Comparison of ENCODE assay signal across 8 cellular contexts in genomic region chr3:142445816-142446254, GRCh38. TPM values are rescaled to one million over a fixed set of nuclear protein-coding genes. Genes with fewer than 3 reads are reported as not detected.
A peak's percentile ranks its signal among the peaks of the same experiment; 100 is the strongest.
DNase-seq lines count a peak whose midpoint lies in the region; ATAC-seq and TF ChIP-seq lines count a peak whose summit lies in the region.

No MANE protein-coding gene starts in this region.

- CTCF ChIA-PET in SK-N-SH (lab: Yijun Ruan, JAX): interaction anchor here (1.1 kb wide), 1 partner anchor 11 kb away, joined by 4 read pairs; no protein-coding TSS in a partner anchor

- no peak for ATAC-seq in right cardiac atrium
- peak; percentile 78 for ATAC-seq in HG03060 (IDR thresholded peaks at IDR 0.05; ENCODE audit: low read depth, unreplicated experiment)

- peak overlapping the region; percentile 99 for H3K9ac ChIP-seq in SK-N-SH

- H3K4me2 ChIP-seq in SK-N-SH: peak overlapping the region; percentile 75

- TF ChIP-seq POLR2A in esophagus squamous epithelium (IDR thresholded peaks at IDR 0.05): no peak
- no peak for TF ChIP-seq POLR2A in spleen (IDR thresholded peaks at IDR 0.05)

- H4K20me1 ChIP-seq in SK-N-SH (ENCODE audit: insufficient read depth): 0 out of 2 replicates have a peak, but pooled peaks cover 7% of the 10 kb centered on the region

- DNase-seq in right cardiac atrium (no peak), cardiac septum (ENCODE audit: low spot score) (no peak), SK-N-SH (no peak), esophagus squamous epithelium (lab: John Stamatoyannopoulos, UW) (no peak), spleen (no peak), NCI-H2196 treated with DMSO at 0.1 percent for 48 hours (lab: John Stamatoyannopoulos, UW; ENCODE audit: unreplicated experiment) (no peak), NCI-H1694 treated with DMSO at 0.1 percent for 48 hours (lab: John Stamatoyannopoulos, UW) (no peak)

- 75% methylated on average over 6 of the region's 6 CpGs for WGBS in right cardiac atrium
- 94% methylated on average over 6 of the region's 6 CpGs for WGBS in SK-N-SH (ENCODE audit: low lambda C conversion rate)
- 58% methylated on average over 6 of the region's 6 CpGs for WGBS in esophagus squamous epithelium, 2 donors
- WGBS in spleen, 5 donors: 34 to 48% (median 39%) methylated on average over 6 of the region's 6 CpGs

- no peak for TF ChIP-seq CTCF in SK-N-SH (IDR thresholded peaks at IDR 0.05)
- TF ChIP-seq CTCF in esophagus squamous epithelium (IDR thresholded peaks at IDR 0.05): no peak
- no peak for TF ChIP-seq CTCF in spleen (IDR thresholded peaks at IDR 0.05 in 8 of 11, conservative IDR thresholded peaks at IDR 0.05 in 3 of 11)

- peaks cover 24% of the 10 kb centered on the region for H3F3A ChIP-seq in SK-N-SH (replicated peaks; ENCODE audit: insufficient read depth)

- TF ChIP-seq RAD21 in SK-N-SH (IDR thresholded peaks at IDR 0.05; ENCODE audit: low read length): no peak

- H3K4me1 ChIP-seq in right cardiac atrium (ENCODE audit: control insufficient read depth, insufficient read depth, low read length) (peaks cover 3% of the 10 kb centered on the region), SK-N-SH (ENCODE audit: control insufficient read depth in 1 of 2, insufficient read depth in 2 of 2, low read depth in 1 of 2, low read length in 1 of 2) (peaks cover 0 to 13% of the 10 kb centered on the region in 2 experiments; a peak in 2 of 4 replicates), esophagus squamous epithelium (peaks cover 8 to 65% (median 19%) of the 10 kb centered on the region in 3 donors), spleen (peaks cover 22 to 74% (median 62%) of the 10 kb centered on the region in 6 donors)

- POLR2A ChIA-PET in SK-N-SH (lab: Yijun Ruan, JAX): no interaction called here

- H3K27ac ChIP-seq in right cardiac atrium (ENCODE audit: low read length): no peak overlapping the region
- no peak overlapping the region; a peak in 1 of 4 replicates for H3K27ac ChIP-seq in SK-N-SH (ENCODE audit: low read depth in 2 of 2, low read length in 1 of 2)
- peak overlapping the region in 3 of 4 donors; percentile 29 to 98 (median 98) for H3K27ac ChIP-seq in esophagus squamous epithelium
- H3K27ac ChIP-seq in spleen: peak overlapping the region in 7 of 8 donors; percentile 11 to 99 (median 97)

- TF ChIP-seq EP300 in SK-N-SH (IDR thresholded peaks at IDR 0.05; ENCODE audit: borderline replicate concordance in 1 of 2, low read depth in 1 of 2, low read length in 1 of 2): no peak

- no peaks in the 10 kb centered on the region for H3K27me3 ChIP-seq in right cardiac atrium (ENCODE audit: control insufficient read depth, insufficient read depth)
- H3K27me3 ChIP-seq in SK-N-SH (ENCODE audit: insufficient read depth): no peaks in the 10 kb centered on the region
- H3K27me3 ChIP-seq in esophagus squamous epithelium: no peaks in the 10 kb centered on the region
- no peaks in the 10 kb centered on the region for H3K27me3 ChIP-seq in spleen (replicated peaks in 1 of 7)

- peaks cover 13% of the 10 kb centered on the region in 2 experiments for H3K36me3 ChIP-seq in SK-N-SH (replicated peaks in 1 of 2; ENCODE audit: control insufficient read depth in 1 of 2, insufficient read depth in 2 of 2, low read length in 1 of 2)
- H3K36me3 ChIP-seq in esophagus squamous epithelium: peaks cover 0 to 7% (median 0%) of the 10 kb centered on the region in 3 donors
- peaks cover 0 to 16% (median under 1%) of the 10 kb centered on the region in 6 donors for H3K36me3 ChIP-seq in spleen

- H3K4me3 ChIP-seq in right cardiac atrium (ENCODE audit: low read length): peak overlapping the region; percentile 22
- peak overlapping the region; percentile 99 to 100; a peak in 2 of 4 replicates for H3K4me3 ChIP-seq in SK-N-SH (ENCODE audit: low read depth in 2 of 2, low read length in 1 of 2)
- H3K4me3 ChIP-seq in esophagus squamous epithelium: peak overlapping the region in 3 of 4 donors; percentile 8 to 95 (median 88)
- H3K4me3 ChIP-seq in spleen: peak overlapping the region in 5 of 8 donors; percentile 62 to 88 (median 78)

- H2AFZ ChIP-seq in SK-N-SH (ENCODE audit: low read depth): no peak overlapping the region

- H3K9me2 ChIP-seq in SK-N-SH: no peaks in the 10 kb centered on the region

- intact Hi-C loops in right cardiac atrium (cut with DNase I): no loop called here
- intact Hi-C loops in cardiac septum (cut with DNase I): loop anchor here (5.0 kb wide), 2 partner anchors 131 to 219 kb away; partner anchors contain the start of genes ATR and GK5
- intact Hi-C loops in esophagus squamous epithelium (cut with DNase I): no loop called here
- intact Hi-C loops in spleen (cut with DNase I; ENCODE audit: low total_unique reads): no loop called here

- peaks cover 68% of the 10 kb centered on the region for H3K79me2 ChIP-seq in SK-N-SH (ENCODE audit: insufficient read depth)

- H3K9me3 ChIP-seq in right cardiac atrium (ENCODE audit: control insufficient read depth, low read length): no peaks in the 10 kb centered on the region
- H3K9me3 ChIP-seq in SK-N-SH: no peaks in the 10 kb centered on the region
- H3K9me3 ChIP-seq in esophagus squamous epithelium: no peaks in the 10 kb centered on the region
- no peaks in the 10 kb centered on the region for H3K9me3 ChIP-seq in spleen

TF ChIP-seq in SK-N-SH, 30 proteins besides CTCF, POLR2A, EP300 and RAD21:
- TF ChIP-seq MEF2A (IDR thresholded peaks at IDR 0.05; ENCODE audit: borderline replicate concordance, low read depth) (no peak), FOXJ3 (CRISPR knock-in tag; IDR thresholded peaks at IDR 0.05) (no peak), ELF1 (IDR thresholded peaks at IDR 0.05) (no peak), POLR2AphosphoS5 (IDR thresholded peaks at IDR 0.05; ENCODE audit: low read depth, low read length) (no peak), RFX5 (IDR thresholded peaks at IDR 0.05; ENCODE audit: low read length) (no peak)

RNA-seq across cellular contexts. Expression of gene XRN1, which starts 2.0 kb away (rescaled TPM):
- 10 to 100 TPM; 17.2 to 27.5 (median 24.5) TPM for total RNA-seq in right cardiac atrium
- 4.6 TPM for polyA plus RNA-seq in right cardiac atrium
- total RNA-seq in cardiac septum: 24.5 TPM
- polyA plus RNA-seq in SK-N-SH (2012; rRNA removed): 2.7 and 3.8 TPM in 2 replicates
- polyA plus RNA-seq in SK-N-SH (2012; cell fraction: cytosol; rRNA removed): 3.9 and 4.1 TPM in 2 replicates
- 7.2 and 17.3 TPM in 2 replicates for polyA plus RNA-seq in SK-N-SH (2012; cell fraction: nucleus; rRNA removed)
- 10 to 100 TPM; 15.5 to 37.6 (median 23.1) TPM for total RNA-seq in esophagus squamous epithelium
- total RNA-seq in spleen: 10 to 100 TPM; 71.3 to 87.5 (median 82.2) TPM
- 1 to 10 TPM; 5.3 to 6.3 (median 5.3) TPM for polyA plus RNA-seq in spleen

Comparison
In these comparisons a context has a peak if more than half of its experiments do, and no peak if none do; other contexts are left out.
1. H3K27ac ChIP-seq: peak in esophagus squamous epithelium (3 of 4) and spleen (7 of 8); none in right cardiac atrium (single experiment) and SK-N-SH (0 of 2).
2. H3K4me3 ChIP-seq: peak in every context shown above with its lines; median percentile 100 in SK-N-SH; 88 in esophagus squamous epithelium; 78 in spleen; 22 in right cardiac atrium.